Comparison of ENCODE assay signal across 24 cellular contexts in the genomic region with DNA sequence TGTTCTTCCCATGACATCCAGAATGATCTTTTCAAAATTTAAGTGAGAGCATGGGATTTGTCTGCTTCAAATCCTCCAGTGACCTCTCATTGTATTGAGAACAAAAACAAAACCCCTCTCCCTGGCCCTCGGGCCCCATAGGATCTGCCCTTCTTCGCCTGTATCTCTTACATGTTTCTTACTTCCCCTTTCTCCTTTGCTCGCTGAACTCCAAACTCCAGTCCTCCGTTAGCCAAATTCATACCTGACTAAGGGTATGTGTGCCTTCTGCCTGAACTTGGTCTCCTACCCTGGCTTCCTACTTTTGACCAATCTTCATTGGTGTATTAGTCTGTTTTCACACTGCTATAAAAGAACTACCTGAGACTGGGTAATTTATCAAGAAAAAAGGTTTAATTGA. TPM values are rescaled to one million over a fixed set of nuclear protein-coding genes. Genes with fewer than 3 reads are reported as not detected.
DNase-seq lines count a peak whose midpoint lies in the region; ATAC-seq, FAIRE-seq and TF ChIP-seq lines count a peak whose summit lies in the region.
"Had no signal": no experiment of that assay in that cellular context is flagged by ENCODE, and none has a peak within 500 bp of the region (broad histone marks: within the 10 kb centered on the region; RNA-seq: fewer than 3 reads in every experiment).

No MANE protein-coding gene starts in this region.

- H3K4me3 ChIP-seq in GM12878 = no peak overlapping the region
- H3K4me3 ChIP-seq in kidney (ENCODE audit: low read length in 2 of 2) = no peak overlapping the region
- H3K4me3 ChIP-seq: cardiac muscle cell, HAP-1, thoracic aorta had no signal

- H4K20me1 ChIP-seq in GM12878 (ENCODE audit: control insufficient read depth, insufficient read depth) = no peaks in the 10 kb centered on the region

- FAIRE-seq in GM12878 (lab: Jason Lieb, UNC) = no peak
- FAIRE-seq in GM19239 (lab: Jason Lieb, UNC) = no peak
- FAIRE-seq in kidney (lab: Jason Lieb, UNC) = no peak
- FAIRE-seq: small intestine had no signal

- SMC1A ChIA-PET in GM12878 (lab: Charles Lee; ENCODE audit: uncharacterized antibody, unreplicated experiment) = no interaction called here

- H3K9ac ChIP-seq in GM12878 (ENCODE audit: control insufficient read depth, insufficient read depth, low read length) = no peak overlapping the region
- H3K9ac ChIP-seq in kidney (ENCODE audit: low read length in 2 of 2) = no peak overlapping the region

- no peaks in the 10 kb centered on the region for H3K36me3 ChIP-seq in GM12878 (ENCODE audit: control insufficient read depth in 2 of 2, insufficient read depth in 2 of 2, low read length in 1 of 2)
- H3K36me3 ChIP-seq in kidney (ENCODE audit: control insufficient read depth in 1 of 2, insufficient read depth in 2 of 2, low read length in 2 of 2) = no peaks in the 10 kb centered on the region
- H3K36me3 ChIP-seq: cardiac muscle cell, HAP-1, thoracic aorta had no signal

- no peak for TF ChIP-seq RAD21 in GM12878 (IDR thresholded peaks at IDR 0.05; ENCODE audit: insufficient read depth, low read depth, low read length)

- no peak for TF ChIP-seq CTCF in GM12878 (IDR thresholded peaks at IDR 0.05 in 2 of 3, conservative IDR thresholded peaks at IDR 0.05 in 1 of 3; ENCODE audit: control insufficient read depth in 2 of 3, extremely low read depth in 1 of 3, insufficient read depth in 1 of 3, low read depth in 3 of 3, low read length in 3 of 3)
- TF ChIP-seq CTCF in RWPE1 (conservative IDR thresholded peaks at IDR 0.05; ENCODE audit: low read depth) = no peak
- TF ChIP-seq CTCF in kidney (IDR thresholded peaks at IDR 0.05; ENCODE audit: borderline replicate concordance, extremely low read depth, insufficient read depth) = no peak

- peak; percentile 12 for DNase-seq in GM12878 (ENCODE audit: low read depth, low spot score)
- DNase-seq in GM19239 (ENCODE audit: insufficient read length, low spot score) = no peak
- no peak for DNase-seq in NCI-H2081 treated with DMSO at 0.1 percent for 48 hours (lab: John Stamatoyannopoulos, UW)
- DNase-seq in RWPE1 (ENCODE audit: low spot score) = no peak
- DNase-seq in kidney = no peak
- DNase-seq: activated naive CD4-positive, alpha-beta T cell; activated T-cell treated with anti-CD3 and anti-CD28 coated beads, Interleukin-2, amount 50 U/mL, for 24 hours; dermis blood vessel endothelial cell; NCI-H1694 treated with DMSO at 0.1 percent for 48 hours; NCI-H2227 treated with DMSO at 0.1 percent for 48 hours; NCI-H774; nucleus accumbens; SHP77 treated with DMSO at 0.1 percent for 48 hours; small intestine; stimulated activated CD4-positive, alpha-beta T cell treated with anti-CD3 and anti-CD28 coated beads, Interleukin-2, amount 100 ng/mL, for 24 hours; T-cell had no signal

- intact Hi-C loops in GM12878 (cut with micrococcal nuclease; ENCODE audit: unreplicated experiment) (no loop called here), kidney (cut with DNase I) (no loop called here)

- H2AFZ ChIP-seq in GM12878 (ENCODE audit: control insufficient read depth, low read depth, low read length) = 0 out of 2 replicates have a peak overlapping the region, but pooled peaks have one; percentile 3

- no peaks in the 10 kb centered on the region for H3K79me2 ChIP-seq in GM12878 (ENCODE audit: control insufficient read depth, insufficient read depth, low read length)

- ATAC-seq in GM18868 (IDR thresholded peaks at IDR 0.05; ENCODE audit: unreplicated experiment) (peak; percentile 82), GM21717 (IDR thresholded peaks at IDR 0.05; ENCODE audit: unreplicated experiment) (peak; percentile 90), HG03432 (IDR thresholded peaks at IDR 0.05; ENCODE audit: unreplicated experiment) (peak; percentile 64), GM12878 (peak; percentile 74)
- ATAC-seq: stimulated activated effector memory CD8-positive, alpha-beta T cell treated with anti-CD3 and anti-CD28 coated beads, Interleukin-12 subunit alpha, Interleukin-12 subunit beta, amount 100 ng/mL, for 72 hours; T-cell had no signal

- H3K4me2 ChIP-seq in GM12878 (ENCODE audit: control insufficient read depth, insufficient read depth) = no peak overlapping the region

- WGBS in GM12878 (ENCODE audit: insufficient coverage, insufficient replicate concordance, low lambda C conversion rate, missing lambda C conversion rate) = 0% methylated on average over 4 of the region's 4 CpGs

- H3K9me3 ChIP-seq in GM12878 (replicated peaks; ENCODE audit: control insufficient read depth, insufficient read depth, low read length) = no peaks in the 10 kb centered on the region
- H3K9me3 ChIP-seq in kidney (ENCODE audit: control insufficient read depth in 1 of 2, low read length in 2 of 2) = no peaks in the 10 kb centered on the region
- H3K9me3 ChIP-seq: HAP-1, thoracic aorta had no signal

- CTCF ChIA-PET in GM12878 (lab: Yijun Ruan, JAX) (no interaction called here), RWPE1 (lab: Yijun Ruan, JAX) (no interaction called here)

- no TSS peak for BruUV-seq in GM12878 (replicated peaks; lab: Mats Ljungman, UMichigan)

- in situ Hi-C loops in GM12878 (cut with MboI) = no loop called here

- POLR2A ChIA-PET in GM12878 (lab: Charles Lee) = no interaction called here
- POLR2A ChIA-PET in RWPE1 (lab: Yijun Ruan, JAX; ENCODE audit: low non-redundant PET) = no interaction called here

- RAD21 ChIA-PET in GM12878 (lab: Charles Lee; ENCODE audit: unreplicated experiment) = no interaction called here

- no peaks in the 10 kb centered on the region; a peak in 1 of 4 replicates for H3K27me3 ChIP-seq in GM12878 (replicated peaks in 1 of 2; ENCODE audit: control insufficient read depth in 2 of 2, insufficient read depth in 2 of 2, low read length in 1 of 2)
- H3K27me3 ChIP-seq: cardiac muscle cell had no signal

- H3K4me1 ChIP-seq in GM12878 (ENCODE audit: control insufficient read depth, insufficient read depth, low read length) = no peaks in the 10 kb centered on the region; the same call in 1 of the 2 replicates
- no peaks in the 10 kb centered on the region for H3K4me1 ChIP-seq in kidney (ENCODE audit: control insufficient read depth in 1 of 2, insufficient read depth in 1 of 2, low read depth in 1 of 2, low read length in 2 of 2)
- H3K4me1 ChIP-seq: HAP-1 had no signal

- TF ChIP-seq EP300 in GM12878 (IDR thresholded peaks at IDR 0.05; ENCODE audit: borderline replicate concordance in 1 of 2, control insufficient read depth in 1 of 2, low read depth in 2 of 2, low read length in 2 of 2) = no peak

- H3K27ac ChIP-seq in GM12878 (ENCODE audit: control insufficient read depth, insufficient read depth) = no peak overlapping the region
- no peak overlapping the region for H3K27ac ChIP-seq in RWPE1
- no peak overlapping the region for H3K27ac ChIP-seq in kidney (ENCODE audit: low read depth in 2 of 2, low read length in 2 of 2)
- H3K27ac ChIP-seq: cardiac muscle cell, thoracic aorta had no signal

- no peak for TF ChIP-seq POLR2A in GM12878 (IDR thresholded peaks at IDR 0.05; ENCODE audit: low read depth, low read length)

TF ChIP-seq in GM12878, 131 proteins besides CTCF, POLR2A, EP300 and RAD21:
- TF ChIP-seq BACH1 (IDR thresholded peaks at IDR 0.05; ENCODE audit: borderline replicate concordance) (no peak), LARP7 (IDR thresholded peaks at IDR 0.05) (no peak), TBL1XR1 (IDR thresholded peaks at IDR 0.05; ENCODE audit: low read depth, low read length) (no peak), STAT3 (IDR thresholded peaks at IDR 0.05; ENCODE audit: low read depth, low read length) (no peak), FOS (IDR thresholded peaks at IDR 0.05; ENCODE audit: borderline replicate concordance, extremely low read depth, insufficient read length) (no peak)
- TF ChIP-seq, protein P1, sequence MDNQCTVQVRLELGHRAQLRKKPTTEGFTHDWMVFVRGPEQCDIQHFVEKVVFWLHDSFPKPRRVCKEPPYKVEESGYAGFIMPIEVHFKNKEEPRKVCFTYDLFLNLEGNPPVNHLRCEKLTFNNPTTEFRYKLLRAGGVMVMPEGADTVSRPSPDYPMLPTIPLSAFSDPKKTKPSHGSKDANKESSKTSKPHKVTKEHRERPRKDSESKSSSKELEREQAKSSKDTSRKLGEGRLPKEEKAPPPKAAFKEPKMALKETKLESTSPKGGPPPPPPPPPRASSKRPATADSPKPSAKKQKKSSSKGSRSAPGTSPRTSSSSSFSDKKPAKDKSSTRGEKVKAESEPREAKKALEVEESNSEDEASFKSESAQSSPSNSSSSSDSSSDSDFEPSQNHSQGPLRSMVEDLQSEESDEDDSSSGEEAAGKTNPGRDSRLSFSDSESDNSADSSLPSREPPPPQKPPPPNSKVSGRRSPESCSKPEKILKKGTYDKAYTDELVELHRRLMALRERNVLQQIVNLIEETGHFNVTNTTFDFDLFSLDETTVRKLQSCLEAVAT (IDR thresholded peaks at IDR 0.05) = peak; percentile 86

RNA-seq across cellular contexts. Expression of a gene that starts 13.2 kb away (rescaled TPM):
- total RNA-seq in GM12878 (2013; cell fraction: nucleolus; rRNA removed) = 0.78 and 0.84 TPM in 2 replicates
- total RNA-seq in GM12878 (2014; rRNA removed) = under 0.01 and 0.11 TPM in 2 replicates
- total RNA-seq in GM12878 (2014; rRNA removed; fragmentation: Illumina TruSeq; extraction: Trizol) = not detected in 2 replicates
- 0.05 TPM in 1 of 2 replicates, not detected in the other for total RNA-seq in GM12878 (2021)
- 0.37 TPM for polyA plus RNA-seq in GM12878 (2011; ENCODE audit: low read depth)
- 0.19 and 0.27 TPM in 2 replicates for polyA plus RNA-seq in GM12878 (2011; rRNA removed)
- 0.15 and 0.21 TPM in 2 replicates for polyA plus RNA-seq in GM12878 (2011; cell fraction: cytosol; rRNA removed)
- polyA plus RNA-seq in GM12878 (2011; cell fraction: nucleus; rRNA removed) = 0.67 and 1.3 TPM in 2 replicates
- 0.45 and 1.1 TPM in 2 replicates for polyA plus RNA-seq in GM12878 (2012)
- polyA plus RNA-seq in GM12878 (2014; fragmentation: Illumina TruSeq; extraction: Trizol) = 0.06 TPM in 1 of 2 replicates, not detected in the other
- not detected for polyA plus RNA-seq in GM12878 (2014; fragmentation: Nextera tagmentation; extraction: Ambion mirVana)
- polyA plus RNA-seq in GM12878 (2014; rRNA removed) = 0.03 and 0.15 TPM in 2 replicates
- not detected for polyA plus RNA-seq in GM12878 (2016; fragmentation: Nextera tagmentation; extraction: Ambion mirVana)
- 0.22 and 0.36 TPM in 2 replicates for polyA minus RNA-seq in GM12878 (2011; rRNA and poly(A)+ RNA removed)
- not detected in 2 replicates for polyA minus RNA-seq in GM12878 (2011; cell fraction: cytosol; rRNA and poly(A)+ RNA removed)
- 0.10 and 0.36 TPM in 2 replicates for polyA minus RNA-seq in GM12878 (2011; cell fraction: nucleus; rRNA and poly(A)+ RNA removed)
- total RNA-seq in kidney = 7.5 TPM
- 1.3 TPM for polyA plus RNA-seq in kidney (ENCODE audit: insufficient read depth, low read depth, low replicate concordance)
- total RNA-seq: OCI-LY7, T-cell had no signal
